In the genomic region with DNA sequence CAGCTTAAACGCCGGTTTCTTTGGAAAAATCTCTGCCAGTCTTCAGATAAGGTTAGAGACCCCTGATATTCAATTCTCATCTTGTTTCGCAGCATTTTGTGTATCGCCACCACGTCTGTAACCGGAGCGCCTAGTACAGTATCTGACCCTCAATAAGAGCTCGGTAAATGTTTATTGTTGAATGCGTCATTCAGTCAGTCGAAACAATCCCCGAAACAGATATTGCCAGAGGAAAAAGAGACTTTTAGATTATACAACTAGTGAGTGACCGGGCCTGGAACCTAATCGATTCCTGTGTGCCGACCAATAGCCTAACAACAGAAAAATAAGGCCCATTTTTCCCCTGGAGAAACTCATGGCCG, we compare ENCODE assay signal across 1 cellular context.
TF ChIP-seq lines count a peak whose summit lies in the region.

No MANE protein-coding gene starts in this region.

TF ChIP-seq in endothelial cell of umbilical vein, 7 proteins besides CTCF, POLR2A, EP300 and RAD21:
- no peak for TF ChIP-seq MYC (IDR thresholded peaks at IDR 0.05; ENCODE audit: low read depth, low read length)
- TF ChIP-seq JUN (IDR thresholded peaks at IDR 0.05; ENCODE audit: borderline replicate concordance, insufficient read depth, insufficient read length, low read depth): no peak
- TF ChIP-seq POLR2AphosphoS5 (IDR thresholded peaks at IDR 0.05; ENCODE audit: insufficient read depth, low read depth, low read length): no peak
- no peak for TF ChIP-seq FOS (IDR thresholded peaks at IDR 0.05; ENCODE audit: borderline replicate concordance, insufficient read depth, low read length)
- TF ChIP-seq, protein P1, sequence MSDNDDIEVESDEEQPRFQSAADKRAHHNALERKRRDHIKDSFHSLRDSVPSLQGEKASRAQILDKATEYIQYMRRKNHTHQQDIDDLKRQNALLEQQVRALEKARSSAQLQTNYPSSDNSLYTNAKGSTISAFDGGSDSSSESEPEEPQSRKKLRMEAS (IDR thresholded peaks at IDR 0.05; ENCODE audit: insufficient read depth, insufficient read length): no peak
- TF ChIP-seq EZH2 (IDR thresholded peaks at IDR 0.05; ENCODE audit: borderline replicate concordance, low read depth, low read length, severe bottlenecking): no peak
- TF ChIP-seq GATA2 (IDR thresholded peaks at IDR 0.05; ENCODE audit: insufficient read depth, insufficient read length, low read depth, low read length): no peak
TF ChIP-seq in endothelial cell of umbilical vein: peak in this region for 0.
